Comparison of ENCODE assay signal across 29 cellular contexts in the genomic region with DNA sequence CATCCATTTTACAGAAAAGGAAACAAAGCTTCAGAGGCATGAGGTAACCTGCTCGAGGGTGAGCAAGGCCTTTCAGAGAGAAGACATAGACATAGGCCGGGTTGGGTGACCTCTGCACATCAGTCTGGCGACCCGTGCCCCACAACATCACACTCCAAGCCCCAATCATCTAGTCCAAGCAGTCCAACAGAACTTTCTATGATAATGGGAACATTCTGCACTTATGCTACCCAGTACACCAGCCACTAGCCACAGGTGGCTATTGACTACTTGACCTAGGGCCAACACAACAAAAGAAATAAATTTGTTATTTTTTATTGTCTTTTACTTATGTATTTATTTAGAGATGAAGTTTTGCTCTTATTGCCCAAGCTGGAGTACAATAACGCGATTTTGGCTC. TPM values are rescaled to one million over a fixed set of nuclear protein-coding genes. Genes with fewer than 3 reads are reported as not detected.
DNase-seq lines count a peak whose midpoint lies in the region; ATAC-seq and TF ChIP-seq lines count a peak whose summit lies in the region.
"Had no signal": no experiment of that assay in that cellular context is flagged by ENCODE, and none has a peak within 500 bp of the region (broad histone marks: within the 10 kb centered on the region; RNA-seq: fewer than 3 reads in every experiment).

No MANE protein-coding gene starts in this region.

- POLR2A ChIA-PET in HEK293 (lab: Yijun Ruan, JAX) = interaction anchor here (0.6 kb wide), 1 partner anchor 87 kb away, joined by 3 read pairs; no protein-coding TSS in a partner anchor

- H3K27ac ChIP-seq in HEK293 (ENCODE audit: extremely low read depth, low read depth, low read length) (no peak overlapping the region), esophagus squamous epithelium (peak overlapping the region in 3 of 4 donors; percentile 48 to 75 (median 67)), stomach (peak overlapping the region in 4 of 5 donors; percentile 53 to 86 (median 64)), aorta (ENCODE audit: low read depth in 1 of 2, low read length in 2 of 2) (peak overlapping the region; percentile 43 to 82)
- H3K27ac ChIP-seq: HL-60, KMS-11, RWPE1 had no signal

- H3K4me1 ChIP-seq in HEK293 (ENCODE audit: control insufficient read depth, insufficient read depth, low read length) (no peaks in the 10 kb centered on the region), esophagus squamous epithelium (peaks cover 0 to 21% (median 0%) of the 10 kb centered on the region in 3 donors), stomach (peaks cover 0 to 31% (median 11%) of the 10 kb centered on the region in 4 donors), aorta (ENCODE audit: control insufficient read depth in 1 of 2, insufficient read depth in 2 of 2, low read length in 2 of 2) (peaks cover 0 to 3% of the 10 kb centered on the region in 2 donors)

- H3K27me3 ChIP-seq in esophagus squamous epithelium (no peaks in the 10 kb centered on the region), stomach (no peaks in the 10 kb centered on the region), aorta (ENCODE audit: control insufficient read depth in 1 of 2, insufficient read depth in 2 of 2, low read length in 1 of 2) (no peaks in the 10 kb centered on the region)

- no peaks in the 10 kb centered on the region for H3K36me3 ChIP-seq in HEK293 (ENCODE audit: control insufficient read depth in 2 of 2, insufficient read depth in 1 of 2, low read length in 2 of 2)
- H3K36me3 ChIP-seq in esophagus squamous epithelium = no peaks in the 10 kb centered on the region
- H3K36me3 ChIP-seq in stomach = peaks cover 0 to 20% (median 0%) of the 10 kb centered on the region in 4 donors
- H3K36me3 ChIP-seq in aorta (ENCODE audit: control insufficient read depth in 1 of 2, insufficient read depth in 2 of 2, low read length in 1 of 2) = peaks cover 0 to 20% of the 10 kb centered on the region in 2 donors

- TF ChIP-seq CTCF in HEK293 (tag by site-specific recombination; IDR thresholded peaks at IDR 0.05) (no peak), esophagus squamous epithelium (IDR thresholded peaks at IDR 0.05) (no peak), stomach (IDR thresholded peaks at IDR 0.05) (no peak)

- TF ChIP-seq POLR2A in esophagus squamous epithelium (IDR thresholded peaks at IDR 0.05) (no peak), stomach (IDR thresholded peaks at IDR 0.05) (no peak)

- TF ChIP-seq EP300 in stomach (IDR thresholded peaks at IDR 0.05) = no peak

- H3K9me3 ChIP-seq in HEK293 (ENCODE audit: control insufficient read depth, insufficient read depth, low read depth, low read length) (no peaks in the 10 kb centered on the region), esophagus squamous epithelium (no peaks in the 10 kb centered on the region), stomach (no peaks in the 10 kb centered on the region), aorta (ENCODE audit: control insufficient read depth, low read length) (no peaks in the 10 kb centered on the region)

- DNase-seq in esophagus squamous epithelium (lab: John Stamatoyannopoulos, UW) = no peak
- no peak for DNase-seq in stomach
- no peak for DNase-seq in aorta
- DNase-seq in cerebellar nuclear complex (lab: John Stamatoyannopoulos, UW) = no peak
- DNase-seq in posterior vena cava (ENCODE audit: low spot score) = no peak
- DNase-seq in anterior cingulate cortex (lab: John Stamatoyannopoulos, UW) = no peak
- DNase-seq: C1 segment of cervical spinal cord; CD4-positive, alpha-beta memory T cell; COR-L47; DMS53; H9; HFFc6; NCI-H1092; NCI-H1417 treated with DMSO at 0.1 percent for 48 hours; NCI-H187; NCI-H2081 treated with DMSO at 0.1 percent for 48 hours; NCI-H2171; NCI-H226; NCI-H510A; NCI-H69; SHP77 had no signal

- ATAC-seq in aorta (ENCODE audit: low FRiP score) = no peak
- ATAC-seq: GM23338, Panc1 had no signal

- WGBS in esophagus squamous epithelium, 2 donors = 75 to 80% methylated on average over 6 of the region's 6 CpGs
- WGBS in stomach, 5 donors = 77 to 93% (median 84%) methylated on average over 6 of the region's 6 CpGs
- 38 to 39% methylated on average over 6 of the region's 6 CpGs for WGBS in aorta, 2 donors

- H3K4me3 ChIP-seq in HEK293 (ENCODE audit: low read depth, low read length) (no peak overlapping the region), esophagus squamous epithelium (no peak overlapping the region), stomach (peak overlapping the region in 1 of 4 donors; percentile 4), aorta (ENCODE audit: low read length in 2 of 2) (no peak overlapping the region)
- H3K4me3 ChIP-seq: GM23338 had no signal

- CTCF ChIA-PET in HEK293 (lab: Yijun Ruan, JAX) = interaction anchor here (0.8 to 1.4 kb wide), 2 partner anchors 14 to 15 kb away, joined by 3 to 4 read pairs; no protein-coding TSS in a partner anchor

- intact Hi-C loops in esophagus squamous epithelium (cut with DNase I) = no loop called here
- intact Hi-C loops in stomach (cut with DNase I; ENCODE audit: low total_unique reads) = no loop called here
- intact Hi-C loops in aorta (cut with DNase I) = no loop called here
- intact Hi-C loops in posterior vena cava (cut with DNase I) = no loop called here

TF ChIP-seq in HEK293, 187 proteins besides CTCF, POLR2A, EP300 and RAD21:
- no peak for TF ChIP-seq ZNF544 (tag by site-specific recombination; IDR thresholded peaks at IDR 0.05)
- TF ChIP-seq SCRT2 (tag by site-specific recombination; IDR thresholded peaks at IDR 0.05) = peak; percentile 32; the same call in 1 of the 2 replicates

RNA-seq across cellular contexts. Expression of a gene that starts 20.8 kb away (rescaled TPM):
- total RNA-seq in esophagus squamous epithelium = 1,000 to 10,000 TPM in 1 of 4 donors, 100 to 1,000 TPM in 3; 121 to 1,349 (median 217) TPM
- 1,000 to 10,000 TPM in 4 of 5 donors, 100 to 1,000 TPM in 1; 496 to 3,048 (median 1,297) TPM for total RNA-seq in stomach
- 100 to 1,000 TPM in 1 of 3 donors, 10 to 100 TPM in 2; 33.8 to 494 (median 44.0) TPM for polyA plus RNA-seq in stomach
- total RNA-seq in aorta = 1,000 to 10,000 TPM; 1,606 to 2,053 TPM
- 100 to 1,000 TPM; 631 to 732 TPM for polyA plus RNA-seq in aorta
- total RNA-seq in posterior vena cava = 1,000 to 10,000 TPM; 1,932 to 2,544 TPM
- total RNA-seq: G401, SK-MEL-5 had no signal

RNA-seq across cellular contexts. Expression of a gene that starts 52.3 kb away (rescaled TPM):
- total RNA-seq in esophagus squamous epithelium = 10 to 100 TPM; 36.1 to 74.3 (median 42.5) TPM
- total RNA-seq in stomach = 10 to 100 TPM in 2 of 5 donors, 1 to 10 TPM in 3; 7.0 to 40.0 (median 8.2) TPM
- polyA plus RNA-seq in stomach = 10 to 100 TPM; 22.2 to 38.3 (median 24.0) TPM
- 10 to 100 TPM; 21.3 to 26.2 TPM for total RNA-seq in aorta
- 10 to 100 TPM; 23.1 to 26.8 TPM for polyA plus RNA-seq in aorta
- 10 to 100 TPM; 25.7 to 25.8 TPM for total RNA-seq in posterior vena cava
